Comparison of ENCODE assay signal across 24 cellular contexts in genomic region chr17:33115351-33115750, GRCh38.
"Had no signal": no experiment of that assay in that cellular context is flagged by ENCODE, and none has a peak within 500 bp of the region (broad histone marks: within the 10 kb centered on the region; RNA-seq: fewer than 3 reads in every experiment).

No MANE protein-coding gene starts in this region.

- H3K4me1 ChIP-seq: lower lobe of right lung, pancreas, right atrium auricular region, thyroid gland had no signal

- H3K36me3 ChIP-seq: esophagus muscularis mucosa, gastroesophageal sphincter, heart left ventricle, lower lobe of right lung, neutrophil, pancreas, right atrium auricular region, stomach, thyroid gland had no signal

- FAIRE-seq: endometrium, pancreas had no signal

- H3K27ac ChIP-seq: epithelial cell of prostate, esophagus muscularis mucosa, foreskin keratinocyte, gastroesophageal sphincter, heart left ventricle, lower lobe of right lung, neutrophil, pancreas, right atrium auricular region, thyroid gland had no signal

- H3K4me2 ChIP-seq: smooth muscle cell had no signal

- DNase-seq: cortex of kidney; effector memory CD8-positive, alpha-beta T cell; heart left ventricle; hippocampal formation; islet precursor cell; left ventricle myocardium superior; lower lobe of right lung; natural killer cell; pancreas; stimulated activated CD4-positive, alpha-beta T cell treated with anti-CD3 and anti-CD28 coated beads, Interleukin-2, amount 100 ng/mL, for 24 hours; stimulated activated CD4-positive, alpha-beta T cell treated with anti-CD3 and anti-CD28 coated beads, Interleukin-4, amount 100 ng/mL, for 24 hours; stimulated activated naive CD4-positive, alpha-beta T cell treated with Interleukin-2 at 50 U/mL for 16 hours; stomach; thyroid gland had no signal

- ATAC-seq: effector memory CD8-positive, alpha-beta T cell; foreskin keratinocyte; gastroesophageal sphincter; heart left ventricle; left ventricle myocardium superior; lower lobe of right lung; natural killer cell; pancreas; sciatic nerve; stimulated activated effector memory CD8-positive, alpha-beta T cell treated with anti-CD3 and anti-CD28 coated beads, Interleukin-12 subunit alpha, Interleukin-12 subunit beta, amount 100 ng/mL, for 72 hours had no signal

- H3K27me3 ChIP-seq: foreskin keratinocyte, neutrophil, pancreas, right atrium auricular region, thyroid gland had no signal

- H3K4me3 ChIP-seq: esophagus muscularis mucosa, gastroesophageal sphincter, heart left ventricle, lower lobe of right lung, pancreas, right atrium auricular region, smooth muscle cell, stomach, thyroid gland had no signal

- H3K9me3 ChIP-seq: esophagus muscularis mucosa, gastroesophageal sphincter, heart left ventricle, lower lobe of right lung, neutrophil, pancreas, right atrium auricular region, stomach, thyroid gland had no signal
